16 cellular contexts compared by ENCODE assay signal in genomic region chr1:14612281-14612680, GRCh38. TPM values are rescaled to one million over a fixed set of nuclear protein-coding genes. Genes with fewer than 3 reads are reported as not detected.
DNase-seq lines count a peak whose midpoint lies in the region; TF ChIP-seq lines count a peak whose summit lies in the region.
"Had no signal": no experiment of that assay in that cellular context is flagged by ENCODE, and none has a peak within 500 bp of the region (broad histone marks: within the 10 kb centered on the region; RNA-seq: fewer than 3 reads in every experiment).

No MANE protein-coding gene starts in this region.

- H3K27ac Mint-ChIP-seq in neural crest cell (ENCODE audit: unreplicated experiment), result peak overlapping the region; percentile 83
- H3K27ac Mint-ChIP-seq: B cell; CD4-positive, alpha-beta T cell; CD8-positive, alpha-beta memory T cell; H9 had no signal

- TF ChIP-seq CTCF in VCaP (conservative IDR thresholded peaks at IDR 0.05) (no peak), neural crest cell (conservative IDR thresholded peaks at IDR 0.05) (no peak), A673 (conservative IDR thresholded peaks at IDR 0.05; ENCODE audit: low read depth, low read length) (no peak), OCI-LY7 (conservative IDR thresholded peaks at IDR 0.05; ENCODE audit: low read length) (no peak)

- H3K4me3 ChIP-seq in A673 (ENCODE audit: low read depth, low read length, poor library complexity, severe bottlenecking) (no peak overlapping the region), OCI-LY7 (ENCODE audit: low read depth, low read length, poor library complexity, severe bottlenecking) (no peak overlapping the region)
- H3K4me3 ChIP-seq: BLaER1, GM23248 had no signal

- BruUV-seq in A673 (replicated peaks; lab: Mats Ljungman, UMichigan), result no TSS peak
- BruUV-seq in OCI-LY7 (replicated peaks; lab: Mats Ljungman, UMichigan), result no TSS peak

- no peak overlapping the region for H3K4me3 Mint-ChIP-seq in neural crest cell
- H3K4me3 Mint-ChIP-seq: B cell; CD4-positive, alpha-beta T cell; CD8-positive, alpha-beta memory T cell; H9 had no signal

- H3K4me1 ChIP-seq in A673 (ENCODE audit: insufficient read depth, low read length, poor library complexity, severe bottlenecking) (no peaks in the 10 kb centered on the region), OCI-LY7 (ENCODE audit: insufficient read depth, low read length, poor library complexity, severe bottlenecking) (peaks cover 11% of the 10 kb centered on the region)
- H3K4me1 ChIP-seq: BLaER1 had no signal

- no peaks in the 10 kb centered on the region for H3K79me2 ChIP-seq in OCI-LY7 (ENCODE audit: insufficient read depth, low read depth, low read length)

- intact Hi-C loops in A673 (cut with micrococcal nuclease; ENCODE audit: unreplicated experiment) (no loop called here), OCI-LY7 (cut with micrococcal nuclease; ENCODE audit: unreplicated experiment) (no loop called here)

- H3K9me3 Mint-ChIP-seq in neural crest cell, result no peaks in the 10 kb centered on the region
- H3K9me3 Mint-ChIP-seq: CD4-positive, alpha-beta T cell; H9 had no signal

- peak overlapping the region; percentile 82 for H3K27ac ChIP-seq in VCaP
- H3K27ac ChIP-seq in A673 (ENCODE audit: low read depth, low read length, poor library complexity, severe bottlenecking), result no peak overlapping the region
- H3K27ac ChIP-seq in OCI-LY7 (ENCODE audit: low read depth, low read length, poor library complexity, severe bottlenecking), result no peak overlapping the region
- H3K27ac ChIP-seq: BLaER1, C4-2B, GM23248 had no signal

- H3K36me3 Mint-ChIP-seq in neural crest cell (ENCODE audit: low read depth), result peaks cover 7% of the 10 kb centered on the region
- H3K36me3 Mint-ChIP-seq: CD8-positive, alpha-beta memory T cell had no signal

- DNase-seq in Daoy (ENCODE audit: low read depth) (peak; percentile 43), neural crest cell (ENCODE audit: low read depth, low spot score) (no peak), A673 (ENCODE audit: low spot score) (no peak), OCI-LY7 (ENCODE audit: low spot score) (no peak)
- DNase-seq in stimulated activated CD4-positive, alpha-beta T cell treated with anti-CD3 and anti-CD28 coated beads, Interleukin-4, amount 100 ng/mL, for 24 hours, result no peak
- DNase-seq: Calu3; CD4-positive, alpha-beta T cell; CD8-positive, alpha-beta memory T cell; DMS53; DMS79 treated with DMSO at 0.1 percent for 48 hours; GM23248; H9 had no signal

- no peaks in the 10 kb centered on the region for H3K27me3 Mint-ChIP-seq in neural crest cell (ENCODE audit: low read depth)

- CTCF ChIA-PET in A673 (lab: Charles Lee) (no interaction called here), OCI-LY7 (lab: Charles Lee; ENCODE audit: unreplicated experiment) (interaction anchor here (0.5 kb wide), 1 partner anchor 42 kb away, joined by 3 read pairs; no protein-coding TSS in a partner anchor)

- no peaks in the 10 kb centered on the region for H3K36me3 ChIP-seq in A673 (ENCODE audit: insufficient read depth, low read length, poor library complexity, severe bottlenecking)
- no peaks in the 10 kb centered on the region for H3K36me3 ChIP-seq in OCI-LY7 (ENCODE audit: insufficient read depth, low read length)
- H3K36me3 ChIP-seq: BLaER1 had no signal

- no peak overlapping the region for H3K4me2 ChIP-seq in OCI-LY7 (ENCODE audit: low read length)
- H3K4me2 ChIP-seq: BLaER1 had no signal

- H3K4me1 Mint-ChIP-seq in neural crest cell, result peaks cover 24% of the 10 kb centered on the region
- H3K4me1 Mint-ChIP-seq: B cell; CD8-positive, alpha-beta memory T cell had no signal

- H3K27me3 ChIP-seq in A673 (replicated peaks; ENCODE audit: insufficient read depth, low read depth, low read length, poor library complexity), result no peaks in the 10 kb centered on the region
- H3K27me3 ChIP-seq: BLaER1 had no signal

- H3K9me3 ChIP-seq in A673 (ENCODE audit: low read depth, low read length, poor library complexity, severe bottlenecking), result no peaks in the 10 kb centered on the region
- H3K9me3 ChIP-seq in OCI-LY7 (ENCODE audit: low read length), result no peaks in the 10 kb centered on the region
- H3K9me3 ChIP-seq: BLaER1 had no signal

- POLR2A ChIA-PET in A673 (lab: Charles Lee; ENCODE audit: low non-redundant PET) (interaction anchor here (0.7 kb wide), 1 partner anchor 124 kb away, joined by 8 read pairs; no protein-coding TSS in a partner anchor), OCI-LY7 (lab: Charles Lee) (no interaction called here)

- no peaks in the 10 kb centered on the region for H3K9me2 ChIP-seq in OCI-LY7 (ENCODE audit: insufficient read depth, low read length)

- no peak overlapping the region for H2AFZ ChIP-seq in OCI-LY7 (ENCODE audit: low read length)
- H2AFZ ChIP-seq: GM23248 had no signal

- H4K20me1 ChIP-seq in OCI-LY7 (ENCODE audit: insufficient read depth, low read length), result no peaks in the 10 kb centered on the region
- H4K20me1 ChIP-seq: BLaER1 had no signal

RNA-seq across cellular contexts. Expression of gene KAZN, which starts 13.8 kb away (rescaled TPM):
- total RNA-seq in Daoy (2014; rRNA removed; shearing (Covaris generic)), result 6.3 and 6.7 TPM in 2 replicates
- total RNA-seq in neural crest cell, result 10.7 and 11.6 TPM in 2 replicates
- total RNA-seq in A673 (2021), result 8.0 TPM in 2 replicates
- 2.4 and 3.7 TPM in 2 replicates for total RNA-seq in OCI-LY7 (2014; rRNA removed; shearing (Covaris generic))
- total RNA-seq in OCI-LY7 (2022), result 0.40 and 0.72 TPM in 2 replicates
